2 cellular contexts compared by ENCODE assay signal in the genomic region with DNA sequence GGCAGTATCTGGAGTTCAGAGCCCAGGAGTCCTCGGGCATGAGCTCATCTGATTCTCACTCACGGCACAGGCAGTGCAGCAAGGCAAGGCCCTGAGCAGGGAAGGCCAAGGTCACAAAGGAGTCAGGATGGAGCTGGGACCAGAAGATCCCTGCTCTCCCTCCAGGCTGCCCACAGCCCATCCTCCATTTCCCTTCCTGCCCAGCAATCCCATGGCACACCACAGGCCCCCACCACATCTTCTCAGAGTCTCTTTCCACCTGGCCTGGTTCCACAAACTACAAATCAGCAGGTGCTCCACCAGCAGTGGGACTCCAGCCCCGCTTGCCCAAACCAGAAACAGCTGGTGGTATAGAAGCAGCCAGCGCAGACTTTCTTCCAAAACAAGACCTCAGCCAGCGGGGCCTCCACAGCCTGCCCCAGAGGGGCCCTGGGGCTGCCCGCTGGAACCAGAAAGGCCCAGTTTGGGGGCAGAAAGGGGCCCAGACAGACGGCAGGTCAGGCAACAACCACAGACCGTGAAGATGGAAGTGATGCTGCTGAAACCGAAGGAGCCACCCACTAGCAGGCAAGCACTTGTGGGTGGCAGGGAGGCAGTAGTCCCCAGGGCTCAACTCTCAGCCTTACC.
TF ChIP-seq lines count a peak whose summit lies in the region.

No MANE protein-coding gene starts in this region.

TF ChIP-seq in IMR-90, 13 proteins besides CTCF, POLR2A, EP300 and RAD21:
- TF ChIP-seq FOS (IDR thresholded peaks at IDR 0.05; ENCODE audit: low read depth, low read length) = no peak
- TF ChIP-seq, protein P1, sequence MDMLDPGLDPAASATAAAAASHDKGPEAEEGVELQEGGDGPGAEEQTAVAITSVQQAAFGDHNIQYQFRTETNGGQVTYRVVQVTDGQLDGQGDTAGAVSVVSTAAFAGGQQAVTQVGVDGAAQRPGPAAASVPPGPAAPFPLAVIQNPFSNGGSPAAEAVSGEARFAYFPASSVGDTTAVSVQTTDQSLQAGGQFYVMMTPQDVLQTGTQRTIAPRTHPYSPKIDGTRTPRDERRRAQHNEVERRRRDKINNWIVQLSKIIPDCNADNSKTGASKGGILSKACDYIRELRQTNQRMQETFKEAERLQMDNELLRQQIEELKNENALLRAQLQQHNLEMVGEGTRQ (IDR thresholded peaks at IDR 0.05; ENCODE audit: low read depth, low read length) = no peak
- TF ChIP-seq CHD1 (IDR thresholded peaks at IDR 0.05; ENCODE audit: low read depth, low read length) = no peak
- TF ChIP-seq RFX5 (IDR thresholded peaks at IDR 0.05; ENCODE audit: low read depth, low read length) = no peak
- no peak for TF ChIP-seq RCOR1 (IDR thresholded peaks at IDR 0.05; ENCODE audit: insufficient replicate concordance, low read length)
- no peak for TF ChIP-seq MXI1 (IDR thresholded peaks at IDR 0.05; ENCODE audit: borderline replicate concordance, low read depth, low read length)
- TF ChIP-seq NFE2L2 (IDR thresholded peaks at IDR 0.05; ENCODE audit: low read depth, low read length) = no peak
- TF ChIP-seq BHLHE40 (IDR thresholded peaks at IDR 0.05; ENCODE audit: low read depth, low read length) = no peak
- TF ChIP-seq CEBPB (IDR thresholded peaks at IDR 0.05; ENCODE audit: low read depth, low read length) = no peak
- TF ChIP-seq MAFK (IDR thresholded peaks at IDR 0.05; ENCODE audit: low read depth, low read length) = no peak
- no peak for TF ChIP-seq SMC3 (IDR thresholded peaks at IDR 0.05; ENCODE audit: low read depth, low read length)
- TF ChIP-seq MAZ (IDR thresholded peaks at IDR 0.05; ENCODE audit: borderline replicate concordance, low read depth, low read length) = no peak
- TF ChIP-seq, protein P2, sequence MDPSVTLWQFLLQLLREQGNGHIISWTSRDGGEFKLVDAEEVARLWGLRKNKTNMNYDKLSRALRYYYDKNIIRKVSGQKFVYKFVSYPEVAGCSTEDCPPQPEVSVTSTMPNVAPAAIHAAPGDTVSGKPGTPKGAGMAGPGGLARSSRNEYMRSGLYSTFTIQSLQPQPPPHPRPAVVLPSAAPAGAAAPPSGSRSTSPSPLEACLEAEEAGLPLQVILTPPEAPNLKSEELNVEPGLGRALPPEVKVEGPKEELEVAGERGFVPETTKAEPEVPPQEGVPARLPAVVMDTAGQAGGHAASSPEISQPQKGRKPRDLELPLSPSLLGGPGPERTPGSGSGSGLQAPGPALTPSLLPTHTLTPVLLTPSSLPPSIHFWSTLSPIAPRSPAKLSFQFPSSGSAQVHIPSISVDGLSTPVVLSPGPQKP (IDR thresholded peaks at IDR 0.05; ENCODE audit: borderline replicate concordance, low read depth, low read length) = no peak

TF ChIP-seq in H1, 55 proteins besides CTCF, POLR2A, EP300 and RAD21:
- TF ChIP-seq TCF12 (IDR thresholded peaks at IDR 0.05; ENCODE audit: low read depth, low read length) = no peak
- TF ChIP-seq POLR2AphosphoS5 (IDR thresholded peaks at IDR 0.05; ENCODE audit: low read depth, low read length) = no peak
- no peak for TF ChIP-seq CBX8 (IDR thresholded peaks at IDR 0.05; ENCODE audit: borderline replicate concordance, low read depth, low read length)
- TF ChIP-seq GTF2F1 (IDR thresholded peaks at IDR 0.05; ENCODE audit: borderline replicate concordance, low read depth, low read length) = no peak
- TF ChIP-seq, protein P3, sequence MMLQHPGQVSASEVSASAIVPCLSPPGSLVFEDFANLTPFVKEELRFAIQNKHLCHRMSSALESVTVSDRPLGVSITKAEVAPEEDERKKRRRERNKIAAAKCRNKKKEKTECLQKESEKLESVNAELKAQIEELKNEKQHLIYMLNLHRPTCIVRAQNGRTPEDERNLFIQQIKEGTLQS (IDR thresholded peaks at IDR 0.05; ENCODE audit: insufficient read depth, low read depth, low read length) = no peak
- TF ChIP-seq CBX5 (IDR thresholded peaks at IDR 0.05; ENCODE audit: low read depth, low read length) = no peak
- no peak for TF ChIP-seq SP1 (IDR thresholded peaks at IDR 0.05; ENCODE audit: low read depth, low read length)
- no peak for TF ChIP-seq HDAC6 (IDR thresholded peaks at IDR 0.05; ENCODE audit: low read depth, low read length)
- TF ChIP-seq CREB1 (IDR thresholded peaks at IDR 0.05) = no peak
- no peak for TF ChIP-seq POU5F1 (IDR thresholded peaks at IDR 0.05; ENCODE audit: low read depth, low read length)
- no peak for TF ChIP-seq SIRT6 (IDR thresholded peaks at IDR 0.05; ENCODE audit: low read length)
- TF ChIP-seq SP4 (IDR thresholded peaks at IDR 0.05; ENCODE audit: low read length) = no peak
- TF ChIP-seq TEAD4 (IDR thresholded peaks at IDR 0.05; ENCODE audit: low read depth, low read length) = no peak
- TF ChIP-seq CHD1 (IDR thresholded peaks at IDR 0.05; ENCODE audit: low read depth, low read length) = no peak
- TF ChIP-seq, protein P1 (IDR thresholded peaks at IDR 0.05; ENCODE audit: low read length) = no peak
- TF ChIP-seq, protein P4, sequence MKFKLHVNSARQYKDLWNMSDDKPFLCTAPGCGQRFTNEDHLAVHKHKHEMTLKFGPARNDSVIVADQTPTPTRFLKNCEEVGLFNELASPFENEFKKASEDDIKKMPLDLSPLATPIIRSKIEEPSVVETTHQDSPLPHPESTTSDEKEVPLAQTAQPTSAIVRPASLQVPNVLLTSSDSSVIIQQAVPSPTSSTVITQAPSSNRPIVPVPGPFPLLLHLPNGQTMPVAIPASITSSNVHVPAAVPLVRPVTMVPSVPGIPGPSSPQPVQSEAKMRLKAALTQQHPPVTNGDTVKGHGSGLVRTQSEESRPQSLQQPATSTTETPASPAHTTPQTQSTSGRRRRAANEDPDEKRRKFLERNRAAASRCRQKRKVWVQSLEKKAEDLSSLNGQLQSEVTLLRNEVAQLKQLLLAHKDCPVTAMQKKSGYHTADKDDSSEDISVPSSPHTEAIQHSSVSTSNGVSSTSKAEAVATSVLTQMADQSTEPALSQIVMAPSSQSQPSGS (IDR thresholded peaks at IDR 0.05; ENCODE audit: low read length) = no peak
- no peak for TF ChIP-seq BRCA1 (IDR thresholded peaks at IDR 0.05; ENCODE audit: low read depth, low read length)
